In genomic region chr6:39004801-39005200, GRCh38 we compare ENCODE assay signal across 28 cellular contexts. TPM values are rescaled to one million over a fixed set of nuclear protein-coding genes. Genes with fewer than 3 reads are reported as not detected.
DNase-seq lines count a peak whose midpoint lies in the region; ATAC-seq and TF ChIP-seq lines count a peak whose summit lies in the region.
"Had no signal": no experiment of that assay in that cellular context is flagged by ENCODE, and none has a peak within 500 bp of the region (broad histone marks: within the 10 kb centered on the region; RNA-seq: fewer than 3 reads in every experiment).

No MANE protein-coding gene starts in this region.

- H3K27me3 ChIP-seq in mammary epithelial cell (ENCODE audit: insufficient read depth, low read length) (peaks cover 8% of the 10 kb centered on the region), breast epithelium (peaks cover 0 to 12% of the 10 kb centered on the region in 2 donors), foreskin keratinocyte (peaks cover 37% of the 10 kb centered on the region), PC-9 (ENCODE audit: insufficient read depth, low read depth) (peaks cover 73% of the 10 kb centered on the region)
- H3K27me3 ChIP-seq: BLaER1 had no signal

- intact Hi-C loops in mammary epithelial cell (cut with micrococcal nuclease), result loop anchor here (10.0 kb wide), 1 partner anchor 160 kb away; no protein-coding TSS in a partner anchor
- intact Hi-C loops in breast epithelium (cut with DNase I; ENCODE audit: low total_unique reads), result no loop called here
- intact Hi-C loops in PC-9 (cut with micrococcal nuclease; ENCODE audit: unreplicated experiment), result no loop called here

- in situ Hi-C loops in mammary epithelial cell (cut with MboI; ENCODE audit: low sequenced_read_pairs in 2 of 2), result loop anchor here in 1 of 2 donors (10.0 kb wide), 1 partner anchor 90 kb away; no protein-coding TSS in a partner anchor

- no peaks in the 10 kb centered on the region for H3K4me1 ChIP-seq in mammary epithelial cell (ENCODE audit: insufficient read depth, low read length)
- no peaks in the 10 kb centered on the region for H3K4me1 ChIP-seq in breast epithelium
- no peaks in the 10 kb centered on the region for H3K4me1 ChIP-seq in foreskin keratinocyte
- no peaks in the 10 kb centered on the region for H3K4me1 ChIP-seq in PC-9 (replicated peaks; ENCODE audit: insufficient read depth)
- H3K4me1 ChIP-seq: BE2C, BLaER1 had no signal

- H3K9ac ChIP-seq in mammary epithelial cell (ENCODE audit: insufficient read depth, low read length), result no peak overlapping the region
- H3K9ac ChIP-seq: BLaER1 had no signal

- DNase-seq in mammary epithelial cell (peak; percentile 6), breast epithelium (ENCODE audit: low spot score in 2 of 2) (no peak), epithelial cell of esophagus (ENCODE audit: low read depth) (peak; percentile 31), foreskin keratinocyte (peak; percentile 44 to 67), NCI-H1694 (lab: John Stamatoyannopoulos, UW) (no peak), PC-9 (no peak)
- DNase-seq: 8988T; ACHN; BE2C; C1 segment of cervical spinal cord; CD4-positive, alpha-beta memory T cell; CD4-positive, CD25-positive, alpha-beta regulatory T cell; CD8-positive, alpha-beta memory T cell; COR-L47; DMS 273 treated with DMSO at 0.1 percent for 48 hours; DMS153; DMS53; DMS79; DND-41; EL; GDM1 had no signal

- H3K9me3 ChIP-seq in mammary epithelial cell (replicated peaks; ENCODE audit: insufficient read depth, low read length), result no peaks in the 10 kb centered on the region
- no peaks in the 10 kb centered on the region for H3K9me3 ChIP-seq in breast epithelium
- H3K9me3 ChIP-seq in PC-9 (ENCODE audit: insufficient read depth, low read depth), result no peaks in the 10 kb centered on the region
- H3K9me3 ChIP-seq: BE2C, BLaER1 had no signal

- TF ChIP-seq CTCF in mammary epithelial cell (conservative IDR thresholded peaks at IDR 0.05 in 1 of 2, IDR thresholded peaks at IDR 0.05 in 1 of 2; ENCODE audit: extremely low read depth in 1 of 2, insufficient read depth in 1 of 2, low read depth in 1 of 2, low read length in 2 of 2) (no peak), breast epithelium (IDR thresholded peaks at IDR 0.05) (no peak), epithelial cell of esophagus (IDR thresholded peaks at IDR 0.05; ENCODE audit: insufficient read depth, low read depth, low read length, missing control alignments) (no peak), foreskin keratinocyte (conservative IDR thresholded peaks at IDR 0.05) (no peak), PC-9 (conservative IDR thresholded peaks at IDR 0.05) (no peak)

- dilution Hi-C loops in mammary epithelial cell (cut with HindIII; ENCODE audit: low sequenced_read_pairs), result no loop called here

- H3K4me2 ChIP-seq in mammary epithelial cell (ENCODE audit: insufficient read depth, low read depth, low read length) (no peak overlapping the region), PC-9 (no peak overlapping the region)
- H3K4me2 ChIP-seq: BLaER1 had no signal

- H3K4me3 ChIP-seq in mammary epithelial cell (replicated peaks in 1 of 3; ENCODE audit: insufficient read depth in 1 of 3, low read depth in 2 of 3, low read length in 3 of 3), result no peak overlapping the region
- H3K4me3 ChIP-seq in breast epithelium, result no peak overlapping the region
- no peak overlapping the region for H3K4me3 ChIP-seq in epithelial cell of esophagus (ENCODE audit: low read length)
- H3K4me3 ChIP-seq in PC-9, result no peak overlapping the region
- H3K4me3 ChIP-seq: BLaER1, GM12878 had no signal

- no peaks in the 10 kb centered on the region for H3K9me2 ChIP-seq in PC-9 (ENCODE audit: insufficient read depth)

- no peak for TF ChIP-seq POLR2A in breast epithelium (IDR thresholded peaks at IDR 0.05)

- BruUV-seq in mammary epithelial cell (replicated peaks; lab: Mats Ljungman, UMichigan) (no TSS peak), PC-9 (replicated peaks; lab: Mats Ljungman, UMichigan) (no TSS peak)

- H3F3A ChIP-seq in PC-9 (ENCODE audit: insufficient read depth, low read depth), result no peaks in the 10 kb centered on the region

- CTCF ChIA-PET in mammary epithelial cell (lab: Charles Lee; ENCODE audit: low non-redundant PET), result no interaction called here
- CTCF ChIA-PET in PC-9 (lab: Charles Lee), result no interaction called here

- H4K20me1 ChIP-seq in mammary epithelial cell (ENCODE audit: insufficient read depth, low read length) (no peaks in the 10 kb centered on the region), PC-9 (ENCODE audit: insufficient read depth) (no peaks in the 10 kb centered on the region)
- H4K20me1 ChIP-seq: BLaER1 had no signal

- H3K27ac ChIP-seq in mammary epithelial cell (ENCODE audit: insufficient read depth, low read depth, low read length), result no peak overlapping the region
- H3K27ac ChIP-seq in breast epithelium, result no peak overlapping the region
- H3K27ac ChIP-seq in foreskin keratinocyte, result no peak overlapping the region
- no peak overlapping the region for H3K27ac ChIP-seq in PC-9
- H3K27ac ChIP-seq: BLaER1 had no signal

- H3K79me2 ChIP-seq in mammary epithelial cell (ENCODE audit: insufficient read depth, low read length) (no peaks in the 10 kb centered on the region), PC-9 (ENCODE audit: low read depth) (no peaks in the 10 kb centered on the region)

- WGBS in mammary epithelial cell (ENCODE audit: low coverage, missing lambda C conversion rate), result 27% methylated on average over 2 of the region's 2 CpGs

- POLR2A ChIA-PET in PC-9 (lab: Charles Lee; ENCODE audit: unreplicated experiment), result no interaction called here

- H3K36me3 ChIP-seq in mammary epithelial cell (ENCODE audit: insufficient read depth, low read length) (no peaks in the 10 kb centered on the region), breast epithelium (no peaks in the 10 kb centered on the region), PC-9 (ENCODE audit: low read depth) (no peaks in the 10 kb centered on the region)
- H3K36me3 ChIP-seq: BE2C, BLaER1 had no signal

- no peak for ATAC-seq in foreskin keratinocyte
- ATAC-seq: GM12878 had no signal

- no peak overlapping the region for H2AFZ ChIP-seq in mammary epithelial cell (ENCODE audit: low read depth, low read length)
- H2AFZ ChIP-seq in PC-9, result no peak overlapping the region

RNA-seq across cellular contexts. Expression of gene GLP1R, which starts 43.8 kb away (rescaled TPM):
- total RNA-seq in mammary epithelial cell (under 1 TPM in 1 of 2 donors, not detected in 1; under 0.01 TPM), breast epithelium (under 1 TPM in 2 of 3 donors, not detected in 1; 0.33 to 0.73 TPM), foreskin keratinocyte (not detected in 2 replicates), PC-9 (2021) (not detected in 2 replicates)
- polyA plus RNA-seq in mammary epithelial cell (not detected), foreskin keratinocyte (not detected in 2 replicates)
- polyA minus RNA-seq in mammary epithelial cell, result not detected
- total RNA-seq: A673; CD4-positive, alpha-beta memory T cell; CD4-positive, CD25-positive, alpha-beta regulatory T cell; CD8-positive, alpha-beta memory T cell; Daoy; G401; GM12878 had no signal
- polyA plus RNA-seq: AG04450; CD14-positive monocyte; CD4-positive, alpha-beta memory T cell; CD4-positive, CD25-positive, alpha-beta regulatory T cell; CD8-positive, alpha-beta memory T cell had no signal

Comparison
In these comparisons a context has a peak if more than half of its experiments do, and no peak if none do; other contexts are left out.
1. DNase-seq: peak in mammary epithelial cell (single experiment), epithelial cell of esophagus (single experiment) and foreskin keratinocyte (2 of 2); none in breast epithelium (0 of 2), NCI-H1694 (single experiment) and PC-9 (0 of 2).